In genomic region chr10:75288140-75288711, GRCh38 we compare ENCODE assay signal across 35 cellular contexts.
"Had no signal": no experiment of that assay in that cellular context is flagged by ENCODE, and none has a peak within 500 bp of the region (broad histone marks: within the 10 kb centered on the region; RNA-seq: fewer than 3 reads in every experiment).

No MANE protein-coding gene starts in this region.

- H3K27ac Mint-ChIP-seq: activated B cell treated with CpG ODN at 0.5 μM for 24 hours; activated CD4-positive, alpha-beta memory T cell treated with anti-CD3 and anti-CD28 coated beads for 36 hours; activated CD4-positive, alpha-beta T cell treated with anti-CD3 and anti-CD28 coated beads, Interleukin-2, amount 10 ng/mL, durations not matched to agents 24 days and 14 days; activated CD8-positive, alpha-beta T cell treated with anti-CD3 and anti-CD28 coated beads for 36 hours; activated naive CD4-positive, alpha-beta T cell treated with anti-CD3 and anti-CD28 coated beads, Interleukin-2, amount 10 ng/mL, durations not matched to agents 7 days and 5 days; activated naive CD4-positive, alpha-beta T cell treated with anti-CD3 and anti-CD28 coated beads, Interleukin-2, amount 50 U/mL, for 24 hours; activated naive CD8-positive, alpha-beta T cell; activated naive CD8-positive, alpha-beta T cell treated with anti-CD3 and anti-CD28 coated beads, Interleukin-2, amount 10 ng/mL, durations not matched to agents 7 days and 5 days; activated naive CD8-positive, alpha-beta T cell treated with anti-CD3 and anti-CD28 coated beads, Interleukin-2, amount 50 U/mL, for 24 hours; activated T-cell treated with anti-CD3 and anti-CD28 coated beads, Interleukin-2, amount 50 U/mL, for 72 hours; activated T-helper 1 cell treated with anti-CD3 and anti-CD28 coated beads, Interleukin-12 subunit alpha, Interleukin-12 subunit beta, Interleukin-2, Interleukin-4 antibody, amounts not matched to agents 30 ng/mL and 10 ng/mL and 1 ng/mL, durations not matched to agents 14 hours and 24 hours and 36 hours; activated T-helper 17 cell treated with anti-CD3 and anti-CD28 coated beads, Interleukin-2, amount 50 U/mL, for 72 hours; T-helper 1 cell treated with Interleukin-12 subunit alpha and Interleukin-12 subunit beta and Interleukin-4 antibody, amounts not matched to agents 30 μg/mL and 1 μg/mL, for 36 hours; T-helper 2 cell treated with Interferon-gamma antibody and Interleukin-4, amounts not matched to agents 5 μg/mL and 100 μg/mL, for 36 hours had no signal

- H3K27ac ChIP-seq: ascending aorta, cardiac muscle cell, VCaP had no signal

- H3K4me3 Mint-ChIP-seq: activated B cell treated with CpG ODN at 0.5 μM for 24 hours; activated CD4-positive, alpha-beta memory T cell treated with anti-CD3 and anti-CD28 coated beads for 36 hours; activated CD4-positive, alpha-beta T cell treated with anti-CD3 and anti-CD28 coated beads, Interleukin-2, amount 10 ng/mL, durations not matched to agents 24 days and 14 days; activated CD8-positive, alpha-beta T cell treated with anti-CD3 and anti-CD28 coated beads for 36 hours; activated naive CD4-positive, alpha-beta T cell treated with anti-CD3 and anti-CD28 coated beads, Interleukin-2, amount 10 ng/mL, durations not matched to agents 7 days and 5 days; activated naive CD4-positive, alpha-beta T cell treated with anti-CD3 and anti-CD28 coated beads, Interleukin-2, amount 50 U/mL, for 24 hours; activated naive CD8-positive, alpha-beta T cell; activated naive CD8-positive, alpha-beta T cell treated with anti-CD3 and anti-CD28 coated beads, Interleukin-2, amount 10 ng/mL, durations not matched to agents 7 days and 5 days; activated naive CD8-positive, alpha-beta T cell treated with anti-CD3 and anti-CD28 coated beads, Interleukin-2, amount 50 U/mL, for 24 hours; activated T-cell treated with anti-CD3 and anti-CD28 coated beads, Interleukin-2, amount 50 U/mL, for 4 hours; activated T-cell treated with anti-CD3 and anti-CD28 coated beads, Interleukin-2, amount 50 U/mL, for 72 hours; activated T-helper 1 cell treated with anti-CD3 and anti-CD28 coated beads, Interleukin-12 subunit alpha, Interleukin-12 subunit beta, Interleukin-2, Interleukin-4 antibody, amounts not matched to agents 30 ng/mL and 10 ng/mL and 1 ng/mL, durations not matched to agents 14 hours and 24 hours and 36 hours; activated T-helper 17 cell treated with anti-CD3 and anti-CD28 coated beads, Interleukin-2, amount 50 U/mL, for 72 hours; brain; central memory CD8-positive, alpha-beta T cell; T-helper 1 cell treated with Interleukin-12 subunit alpha and Interleukin-12 subunit beta and Interleukin-4 antibody, amounts not matched to agents 30 μg/mL and 1 μg/mL, for 36 hours; T-helper 2 cell treated with Interferon-gamma antibody and Interleukin-4, amounts not matched to agents 5 μg/mL and 100 μg/mL, for 36 hours had no signal

- ATAC-seq: activated CD8-positive, alpha-beta T cell treated with anti-CD3 and anti-CD28 coated beads for 36 hours; activated naive CD8-positive, alpha-beta T cell treated with anti-CD3 and anti-CD28 coated beads, Interleukin-2, amount 50 U/mL, for 24 hours; activated T-cell treated with anti-CD3 and anti-CD28 coated beads, Interleukin-2, amount 50 U/mL, for 4 hours; activated T-cell treated with anti-CD3 and anti-CD28 coated beads, Interleukin-2, amount 50 U/mL, for 72 hours; activated T-helper 17 cell treated with anti-CD3 and anti-CD28 coated beads, Interleukin-2, amount 50 U/mL, for 72 hours had no signal

- H3K4me3 ChIP-seq: ascending aorta, cardiac muscle cell had no signal

- H3K27me3 ChIP-seq: ascending aorta, cardiac muscle cell had no signal

- DNase-seq: activated B cell treated with CpG ODN at 0.5 μM for 24 hours; activated CD4-positive, alpha-beta memory T cell treated with anti-CD3 and anti-CD28 coated beads for 36 hours; activated CD4-positive, alpha-beta T cell treated with anti-CD3 and anti-CD28 coated beads for 4 hours; activated CD4-positive, alpha-beta T cell treated with anti-CD3 and anti-CD28 coated beads, Interleukin-2, amount 10 ng/mL, durations not matched to agents 24 days and 14 days; activated CD4-positive, alpha-beta T cell treated with anti-CD3 and anti-CD28 coated beads, Interleukin-2, amount 50 U/mL, for 1 hour; activated CD4-positive, alpha-beta T cell treated with anti-CD3 and anti-CD28 coated beads, Interleukin-2, amount 50 U/mL, for 4 hours; activated CD4-positive, CD25-positive, alpha-beta regulatory T cell treated with anti-CD3 and anti-CD28 coated beads, Interleukin-2, amount 50 U/mL, for 72 hours; activated CD8-positive, alpha-beta T cell treated with anti-CD3 and anti-CD28 coated beads for 36 hours; activated effector memory CD4-positive, alpha-beta T cell treated with anti-CD3 and anti-CD28 coated beads, Interleukin-2, amount 50 U/mL, for 16 hours; activated naive CD4-positive, alpha-beta T cell treated with anti-CD3 and anti-CD28 coated beads, Interleukin-2, amount 10 ng/mL, durations not matched to agents 7 days and 5 days; activated naive CD4-positive, alpha-beta T cell treated with Interleukin-2 at 50 U/mL for 16 hours; activated naive CD8-positive, alpha-beta T cell treated with anti-CD3 and anti-CD28 coated beads, Interleukin-2, amount 10 ng/mL, durations not matched to agents 7 days and 5 days; activated naive CD8-positive, alpha-beta T cell treated with anti-CD3 and anti-CD28 coated beads, Interleukin-2, amount 50 U/mL, for 24 hours; activated T-cell treated with anti-CD3 and anti-CD28 coated beads for 4 hours; activated T-cell treated with anti-CD3 and anti-CD28 coated beads, Interleukin-2, amount 50 U/mL, for 1 hour; activated T-cell treated with anti-CD3 and anti-CD28 coated beads, Interleukin-2, amount 50 U/mL, for 4 hours; activated T-cell treated with anti-CD3 and anti-CD28 coated beads, Interleukin-2, amount 50 U/mL, for 72 hours; amygdala; anterior cingulate cortex; caudate nucleus; SW 1271; T-helper 1 cell; T-helper 2 cell; T-helper 9 cell had no signal

- H3K36me3 Mint-ChIP-seq: activated CD4-positive, alpha-beta memory T cell treated with anti-CD3 and anti-CD28 coated beads for 36 hours; activated naive CD4-positive, alpha-beta T cell treated with anti-CD3 and anti-CD28 coated beads, Interleukin-2, amount 10 ng/mL, durations not matched to agents 7 days and 5 days; activated naive CD4-positive, alpha-beta T cell treated with anti-CD3 and anti-CD28 coated beads, Interleukin-2, amount 50 U/mL, for 24 hours; activated naive CD8-positive, alpha-beta T cell; activated naive CD8-positive, alpha-beta T cell treated with anti-CD3 and anti-CD28 coated beads, Interleukin-2, amount 10 ng/mL, durations not matched to agents 7 days and 5 days; brain had no signal

- H3K36me3 ChIP-seq: ascending aorta, cardiac muscle cell had no signal

- H3K9me3 Mint-ChIP-seq: activated CD4-positive, alpha-beta T cell treated with anti-CD3 and anti-CD28 coated beads, Interleukin-2, amount 10 ng/mL, durations not matched to agents 24 days and 14 days; activated naive CD8-positive, alpha-beta T cell treated with anti-CD3 and anti-CD28 coated beads, Interleukin-2, amount 50 U/mL, for 24 hours; activated T-helper 1 cell treated with anti-CD3 and anti-CD28 coated beads, Interleukin-12 subunit alpha, Interleukin-12 subunit beta, Interleukin-2, Interleukin-4 antibody, amounts not matched to agents 30 ng/mL and 10 ng/mL and 1 ng/mL, durations not matched to agents 14 hours and 24 hours and 36 hours; T-helper 1 cell treated with Interleukin-12 subunit alpha and Interleukin-12 subunit beta and Interleukin-4 antibody, amounts not matched to agents 30 μg/mL and 1 μg/mL, for 36 hours; T-helper 2 cell treated with Interferon-gamma antibody and Interleukin-4, amounts not matched to agents 5 μg/mL and 100 μg/mL, for 36 hours had no signal

- H3K4me1 Mint-ChIP-seq: activated B cell treated with CpG ODN at 0.5 μM for 24 hours; activated CD4-positive, alpha-beta T cell treated with anti-CD3 and anti-CD28 coated beads, Interleukin-2, amount 10 ng/mL, durations not matched to agents 24 days and 14 days; activated naive CD4-positive, alpha-beta T cell treated with anti-CD3 and anti-CD28 coated beads, Interleukin-2, amount 10 ng/mL, durations not matched to agents 7 days and 5 days; activated naive CD4-positive, alpha-beta T cell treated with anti-CD3 and anti-CD28 coated beads, Interleukin-2, amount 50 U/mL, for 24 hours; activated naive CD8-positive, alpha-beta T cell treated with anti-CD3 and anti-CD28 coated beads, Interleukin-2, amount 10 ng/mL, durations not matched to agents 7 days and 5 days; activated naive CD8-positive, alpha-beta T cell treated with anti-CD3 and anti-CD28 coated beads, Interleukin-2, amount 50 U/mL, for 24 hours; activated T-helper 17 cell treated with anti-CD3 and anti-CD28 coated beads, Interleukin-2, amount 50 U/mL, for 72 hours; central memory CD8-positive, alpha-beta T cell had no signal
